Comparison of ENCODE assay signal across 27 cellular contexts in genomic region chr6:14530385-14530784, GRCh38.
"Had no signal": no experiment of that assay in that cellular context is flagged by ENCODE, and none has a peak within 500 bp of the region (broad histone marks: within the 10 kb centered on the region; RNA-seq: fewer than 3 reads in every experiment).

No MANE protein-coding gene starts in this region.

- ATAC-seq: foreskin keratinocyte, gastroesophageal sphincter, heart left ventricle, left lobe of liver, sciatic nerve had no signal

- H3K79me2 ChIP-seq: hepatocyte, parathyroid adenoma had no signal

- H3K4me2 ChIP-seq: hepatocyte, neural progenitor cell, smooth muscle cell had no signal

- H3K27me3 ChIP-seq: esophagus muscularis mucosa, foreskin keratinocyte, gastroesophageal sphincter, heart left ventricle, hepatocyte, neural progenitor cell, right atrium auricular region, tibial nerve, upper lobe of left lung, uterus had no signal

- H3K27me3 Mint-ChIP-seq: stimulated activated naive B cell treated with anti-CD40 and anti-IgM and Interleukin-4, amounts not matched to agents 10 μg/mL and 1 μg/mL and 100 μg/mL, for 72 hours; stimulated activated naive CD8-positive, alpha-beta T cell treated with anti-CD3 and anti-CD28 coated beads, Interleukin-15, Interleukin-2, amounts not matched to agents 100 ng/mL and 50 ng/mL, for 24 hours had no signal

- FAIRE-seq: endothelial cell of umbilical vein, kidney had no signal

- H2AFZ ChIP-seq: hepatocyte, neural progenitor cell, parathyroid adenoma had no signal

- H3K4me1 ChIP-seq: foreskin keratinocyte, parathyroid adenoma, prostate gland, right atrium auricular region, tibial nerve, uterus had no signal

- H3K4me1 Mint-ChIP-seq: memory B cell, neural progenitor cell had no signal

- DNase-seq: dermis blood vessel endothelial cell; effector memory CD4-positive, alpha-beta T cell; foreskin keratinocyte; heart left ventricle; kidney; stimulated activated CD4-positive, alpha-beta T cell treated with anti-CD3 and anti-CD28 coated beads, Interleukin-4, amount 100 ng/mL, for 4 hours; stimulated activated naive B cell treated with anti-CD40 and anti-IgM and Interleukin-4, amounts not matched to agents 10 μg/mL and 1 μg/mL and 100 μg/mL, for 72 hours; upper lobe of left lung; uterus had no signal

- H3K27ac ChIP-seq: coronary artery, esophagus muscularis mucosa, foreskin keratinocyte, gastroesophageal sphincter, heart left ventricle, hepatocyte, neural progenitor cell, parathyroid adenoma, prostate gland, right atrium auricular region, thoracic aorta, tibial nerve, upper lobe of left lung, uterus had no signal

- H3K27ac Mint-ChIP-seq: memory B cell; nephron; neural progenitor cell; stimulated activated naive B cell treated with anti-CD40 and anti-IgM and Interleukin-4, amounts not matched to agents 10 μg/mL and 1 μg/mL and 100 μg/mL, for 72 hours; stimulated activated naive CD8-positive, alpha-beta T cell treated with anti-CD3 and anti-CD28 coated beads, Interleukin-15, Interleukin-2, amounts not matched to agents 100 ng/mL and 50 ng/mL, for 24 hours had no signal

- H3K9ac ChIP-seq: neural progenitor cell, parathyroid adenoma had no signal

- H3K4me3 ChIP-seq: coronary artery, esophagus muscularis mucosa, gastroesophageal sphincter, heart left ventricle, hepatocyte, lung, neural progenitor cell, prostate gland, right atrium auricular region, smooth muscle cell, thoracic aorta, tibial nerve, upper lobe of left lung, uterus had no signal

- H3K4me3 Mint-ChIP-seq: memory B cell; nephron; neural progenitor cell; stimulated activated naive B cell treated with anti-CD40 and anti-IgM and Interleukin-4, amounts not matched to agents 10 μg/mL and 1 μg/mL and 100 μg/mL, for 72 hours; stimulated activated naive CD8-positive, alpha-beta T cell treated with anti-CD3 and anti-CD28 coated beads, Interleukin-15, Interleukin-2, amounts not matched to agents 100 ng/mL and 50 ng/mL, for 24 hours had no signal

- H3K9me3 ChIP-seq: esophagus muscularis mucosa, gastroesophageal sphincter, prostate gland, right atrium auricular region, thoracic aorta, upper lobe of left lung, uterus had no signal

- H3K36me3 ChIP-seq: esophagus muscularis mucosa, gastroesophageal sphincter, heart left ventricle, neural progenitor cell, prostate gland, right atrium auricular region, thoracic aorta, tibial nerve, upper lobe of left lung, uterus had no signal
